Comparison of ENCODE assay signal across 19 cellular contexts in the genomic region with DNA sequence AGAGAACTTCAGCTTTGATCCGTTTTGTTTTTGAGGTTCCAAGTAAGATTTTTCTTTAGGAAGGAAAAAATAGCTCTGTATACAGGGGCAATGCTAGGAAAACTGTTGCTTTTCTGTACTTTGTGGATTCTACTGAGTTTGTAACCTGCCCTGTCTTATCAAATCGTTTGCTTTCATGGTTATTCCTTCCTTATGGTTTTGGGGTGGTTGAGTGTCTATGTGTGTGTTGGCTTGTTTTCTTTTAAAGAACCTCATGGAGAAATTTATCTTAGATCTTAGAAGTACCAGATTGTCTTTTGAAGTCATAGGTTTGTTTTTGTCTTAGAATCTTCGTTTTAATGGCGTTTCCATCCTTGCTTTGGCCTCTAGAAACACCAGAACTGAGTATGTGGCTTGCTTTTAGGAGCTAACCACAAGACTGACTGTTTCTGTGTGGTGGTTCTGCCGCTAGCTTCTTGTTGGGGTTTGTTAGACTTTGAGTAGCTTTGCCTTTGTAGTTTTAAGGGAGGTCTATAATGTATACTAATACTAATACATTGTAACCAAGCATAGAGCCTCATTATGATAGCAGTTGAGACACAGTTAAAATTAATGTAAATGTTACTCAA.
DNase-seq lines count a peak whose midpoint lies in the region; ATAC-seq and TF ChIP-seq lines count a peak whose summit lies in the region.
"Had no signal": no experiment of that assay in that cellular context is flagged by ENCODE, and none has a peak within 500 bp of the region (broad histone marks: within the 10 kb centered on the region; RNA-seq: fewer than 3 reads in every experiment).

No MANE protein-coding gene starts in this region.

- no peaks in the 10 kb centered on the region for H3K27me3 ChIP-seq in KMS-11 (ENCODE audit: insufficient read depth, low read depth)
- H3K27me3 ChIP-seq in smooth muscle cell (ENCODE audit: low read depth) = no peaks in the 10 kb centered on the region
- H3K27me3 ChIP-seq in osteoblast (ENCODE audit: insufficient read depth, low read length) = no peaks in the 10 kb centered on the region
- H3K27me3 ChIP-seq: esophagus muscularis mucosa, gastroesophageal sphincter had no signal

- peak overlapping the region; percentile 25 for H3K27ac ChIP-seq in KMS-11
- H3K27ac ChIP-seq in smooth muscle cell (ENCODE audit: low read depth) = peak overlapping the region; percentile 58
- no peak overlapping the region for H3K27ac ChIP-seq in osteoblast (ENCODE audit: low read depth, low read length)
- H3K27ac ChIP-seq: A549, esophagus muscularis mucosa, gastroesophageal sphincter, PC-9, VCaP had no signal

- TF ChIP-seq CTCF in KMS-11 (conservative IDR thresholded peaks at IDR 0.05; ENCODE audit: low read depth, low read length) = no peak
- no peak for TF ChIP-seq CTCF in smooth muscle cell (IDR thresholded peaks at IDR 0.05; ENCODE audit: borderline replicate concordance, insufficient read depth, poor library complexity, severe bottlenecking)
- TF ChIP-seq CTCF in osteoblast (IDR thresholded peaks at IDR 0.05; ENCODE audit: extremely low read depth, low read depth, low read length) = no peak

- H3K27me3 Mint-ChIP-seq in activated CD4-positive, alpha-beta T cell treated with anti-CD3 and anti-CD28 coated beads, Interleukin-2, amount 10 ng/mL, durations not matched to agents 7 days and 5 days = no peaks in the 10 kb centered on the region
- H3K27me3 Mint-ChIP-seq in activated naive CD8-positive, alpha-beta T cell treated with anti-CD3 and anti-CD28 coated beads, Interleukin-2, amount 50 U/mL, for 24 hours = no peaks in the 10 kb centered on the region

- H2AFZ ChIP-seq in KMS-11 (ENCODE audit: low read depth) = no peak overlapping the region
- H2AFZ ChIP-seq in smooth muscle cell (ENCODE audit: low read depth) = no peak overlapping the region
- no peak overlapping the region for H2AFZ ChIP-seq in osteoblast (ENCODE audit: low read length)
- H2AFZ ChIP-seq: PC-9 had no signal

- CTCF ChIA-PET in activated CD4-positive, alpha-beta T cell treated with anti-CD3 and anti-CD28 coated beads, Interleukin-2, amount 10 ng/mL, durations not matched to agents 7 days and 5 days (lab: Charles Lee) = interaction anchor here (0.6 to 0.9 kb wide), 3 partner anchors 10 to 198 kb away, joined by 3 read pairs; no protein-coding TSS in a partner anchor

- peaks cover 36% of the 10 kb centered on the region for H3K4me1 Mint-ChIP-seq in activated CD4-positive, alpha-beta T cell treated with anti-CD3 and anti-CD28 coated beads, Interleukin-2, amount 10 ng/mL, durations not matched to agents 7 days and 5 days
- H3K4me1 Mint-ChIP-seq in activated naive CD8-positive, alpha-beta T cell treated with anti-CD3 and anti-CD28 coated beads, Interleukin-2, amount 50 U/mL, for 24 hours = peaks cover 69% of the 10 kb centered on the region

- H4K20me1 ChIP-seq in KMS-11 (ENCODE audit: insufficient read depth) (peaks cover 11% of the 10 kb centered on the region; the same call in 1 of the 2 replicates), smooth muscle cell (ENCODE audit: low read depth) (peaks cover 86% of the 10 kb centered on the region), osteoblast (ENCODE audit: insufficient read depth, low read length) (peaks cover 4% of the 10 kb centered on the region)

- no peaks in the 10 kb centered on the region for H3K36me3 ChIP-seq in KMS-11 (ENCODE audit: insufficient read depth)
- no peaks in the 10 kb centered on the region for H3K36me3 ChIP-seq in smooth muscle cell (ENCODE audit: low read depth)
- H3K36me3 ChIP-seq in osteoblast (ENCODE audit: insufficient read depth, low read length) = no peaks in the 10 kb centered on the region
- H3K36me3 ChIP-seq: esophagus muscularis mucosa had no signal

- H3K79me2 ChIP-seq in KMS-11 (ENCODE audit: insufficient read depth, low read depth) = peaks cover 93% of the 10 kb centered on the region
- peaks cover 72% of the 10 kb centered on the region for H3K79me2 ChIP-seq in smooth muscle cell (ENCODE audit: low read depth)
- peaks cover 10% of the 10 kb centered on the region for H3K79me2 ChIP-seq in osteoblast (ENCODE audit: insufficient read depth, low read length)

- peak overlapping the region; percentile 76 for H3K27ac Mint-ChIP-seq in activated CD4-positive, alpha-beta T cell treated with anti-CD3 and anti-CD28 coated beads, Interleukin-2, amount 10 ng/mL, durations not matched to agents 7 days and 5 days
- no peak overlapping the region for H3K27ac Mint-ChIP-seq in activated naive CD8-positive, alpha-beta T cell treated with anti-CD3 and anti-CD28 coated beads, Interleukin-2, amount 50 U/mL, for 24 hours

- H3K4me3 ChIP-seq in KMS-11 (IDR thresholded peaks at IDR 0.05; ENCODE audit: insufficient read depth, low read depth, low read length) (no peak overlapping the region), smooth muscle cell (no peak overlapping the region), osteoblast (ENCODE audit: insufficient read depth, low read length) (no peak overlapping the region)
- H3K4me3 ChIP-seq: A549, esophagus muscularis mucosa, gastroesophageal sphincter, lung, PC-9 had no signal

- H3K36me3 Mint-ChIP-seq in activated CD4-positive, alpha-beta T cell treated with anti-CD3 and anti-CD28 coated beads, Interleukin-2, amount 10 ng/mL, durations not matched to agents 7 days and 5 days (ENCODE audit: low read depth) = peaks cover 6% of the 10 kb centered on the region
- peaks cover 3% of the 10 kb centered on the region for H3K36me3 Mint-ChIP-seq in activated naive CD8-positive, alpha-beta T cell treated with anti-CD3 and anti-CD28 coated beads, Interleukin-2, amount 50 U/mL, for 24 hours (ENCODE audit: low read depth)

- ATAC-seq in activated naive CD8-positive, alpha-beta T cell treated with anti-CD3 and anti-CD28 coated beads, Interleukin-2, amount 50 U/mL, for 24 hours = peak; percentile 50
- no peak for ATAC-seq in GM19455 (IDR thresholded peaks at IDR 0.05; ENCODE audit: unreplicated experiment)
- ATAC-seq: A549, gastroesophageal sphincter had no signal

- H3K4me3 Mint-ChIP-seq in activated CD4-positive, alpha-beta T cell treated with anti-CD3 and anti-CD28 coated beads, Interleukin-2, amount 10 ng/mL, durations not matched to agents 7 days and 5 days = no peak overlapping the region
- no peak overlapping the region for H3K4me3 Mint-ChIP-seq in activated naive CD8-positive, alpha-beta T cell treated with anti-CD3 and anti-CD28 coated beads, Interleukin-2, amount 50 U/mL, for 24 hours

- DNase-seq in activated CD4-positive, alpha-beta T cell treated with anti-CD3 and anti-CD28 coated beads, Interleukin-2, amount 10 ng/mL, durations not matched to agents 7 days and 5 days = peak; percentile 32
- no peak for DNase-seq in activated CD4-positive, alpha-beta T cell treated with anti-CD3 and anti-CD28 coated beads for 4 hours
- DNase-seq in activated naive CD8-positive, alpha-beta T cell treated with anti-CD3 and anti-CD28 coated beads, Interleukin-2, amount 50 U/mL, for 24 hours = no peak
- DNase-seq in smooth muscle cell (lab: John Stamatoyannopoulos, UW; ENCODE audit: unreplicated experiment) = no peak
- DNase-seq in osteoblast (ENCODE audit: insufficient read length, low spot score, missing footprints) = no peak
- DNase-seq in UCSD-AML1 (lab: John Stamatoyannopoulos, UW; ENCODE audit: unreplicated experiment) = no peak
- DNase-seq: effector CD8-positive, alpha-beta T cell; KBM-7; NCI-H226; PC-9; SIG-M5; stimulated activated CD4-positive, alpha-beta T cell treated with anti-CD3 and anti-CD28 coated beads, Interleukin-4, amount 100 ng/mL, for 4 hours had no signal

- H3K4me2 ChIP-seq in KMS-11 (peak overlapping the region; percentile 5), smooth muscle cell (peak overlapping the region; percentile 28), osteoblast (ENCODE audit: insufficient read depth, low read length) (no peak overlapping the region)
- H3K4me2 ChIP-seq: A549, PC-9 had no signal

- no peaks in the 10 kb centered on the region for H3K9me3 ChIP-seq in smooth muscle cell (replicated peaks; ENCODE audit: low read depth)
- H3K9me3 ChIP-seq in osteoblast (ENCODE audit: low read depth, low read length) = no peaks in the 10 kb centered on the region
- H3K9me3 ChIP-seq: A549, esophagus muscularis mucosa, gastroesophageal sphincter had no signal

- WGBS in smooth muscle cell (ENCODE audit: low lambda C conversion rate) = 37% methylated on average over 5 of the region's 5 CpGs

- peaks cover 55% of the 10 kb centered on the region for H3K4me1 ChIP-seq in KMS-11 (ENCODE audit: low read depth, poor library complexity, severe bottlenecking)
- peaks cover 14% of the 10 kb centered on the region for H3K4me1 ChIP-seq in smooth muscle cell (ENCODE audit: low read depth)
- H3K4me1 ChIP-seq in osteoblast (ENCODE audit: insufficient read depth, low read length) = peaks cover 16% of the 10 kb centered on the region

- H3K9ac ChIP-seq in KMS-11 (no peak overlapping the region), smooth muscle cell (ENCODE audit: low read depth) (no peak overlapping the region)

- peaks cover 13% of the 10 kb centered on the region for H3F3A ChIP-seq in smooth muscle cell (ENCODE audit: low read depth)

- POLR2A ChIA-PET in activated CD4-positive, alpha-beta T cell treated with anti-CD3 and anti-CD28 coated beads, Interleukin-2, amount 10 ng/mL, durations not matched to agents 7 days and 5 days (lab: Charles Lee) = no interaction called here

- no peaks in the 10 kb centered on the region for H3K9me3 Mint-ChIP-seq in activated CD4-positive, alpha-beta T cell treated with anti-CD3 and anti-CD28 coated beads, Interleukin-2, amount 10 ng/mL, durations not matched to agents 7 days and 5 days
- no peaks in the 10 kb centered on the region for H3K9me3 Mint-ChIP-seq in activated naive CD8-positive, alpha-beta T cell treated with anti-CD3 and anti-CD28 coated beads, Interleukin-2, amount 50 U/mL, for 24 hours
